In the genomic region with DNA sequence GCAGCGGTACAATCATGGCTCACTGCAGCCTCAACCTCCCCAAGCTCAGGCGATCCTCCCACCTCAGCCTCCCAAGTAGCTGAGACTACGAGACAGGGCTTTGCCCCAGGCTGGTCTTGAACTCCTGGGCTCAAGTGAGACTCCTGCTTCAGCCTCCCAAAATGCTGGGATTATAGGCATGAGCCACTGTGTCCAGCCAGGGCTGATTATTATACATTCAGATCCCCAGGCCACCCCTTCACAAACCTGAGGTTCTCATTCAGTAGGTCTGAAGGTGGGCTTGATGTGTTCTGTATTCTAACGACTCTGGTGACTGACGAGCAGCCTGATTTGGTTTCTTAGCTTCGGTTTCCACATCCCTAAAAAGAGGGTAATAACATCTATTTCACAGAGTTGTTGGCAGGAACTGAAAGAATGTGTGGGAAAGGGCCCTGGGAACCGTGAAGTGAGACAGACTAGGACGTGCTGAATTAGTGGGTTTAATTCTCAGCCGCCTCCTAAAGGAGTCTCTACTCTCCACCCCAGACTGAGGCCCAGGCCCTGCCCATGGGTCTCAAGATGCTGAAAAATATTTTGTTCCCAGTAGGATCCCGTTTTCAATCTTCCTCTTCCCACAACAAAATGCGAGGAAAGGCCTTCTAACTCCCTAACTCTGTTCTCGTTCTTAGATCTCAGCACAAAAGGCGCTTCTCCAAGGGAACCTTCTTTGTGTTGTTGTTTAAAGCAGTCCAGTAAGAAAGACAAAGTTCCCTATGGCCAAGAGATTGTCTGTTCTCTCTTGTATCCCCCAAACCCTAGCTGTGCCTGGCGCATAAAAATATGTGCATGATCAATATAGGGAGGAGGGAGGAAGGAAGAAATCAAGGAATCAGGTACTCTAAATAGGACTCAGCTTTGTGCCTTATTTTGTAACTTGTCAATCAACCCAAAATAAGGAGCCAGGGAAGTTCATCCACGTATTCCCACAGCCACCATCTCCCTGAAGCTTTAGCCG, we compare ENCODE assay signal across 1 cellular context.
TF ChIP-seq lines count a peak whose summit lies in the region.

No MANE protein-coding gene starts in this region.

TF ChIP-seq in GM12878, 131 proteins besides CTCF, POLR2A, EP300 and RAD21 (continued from another document and continues in another):
- TF ChIP-seq, protein P1, sequence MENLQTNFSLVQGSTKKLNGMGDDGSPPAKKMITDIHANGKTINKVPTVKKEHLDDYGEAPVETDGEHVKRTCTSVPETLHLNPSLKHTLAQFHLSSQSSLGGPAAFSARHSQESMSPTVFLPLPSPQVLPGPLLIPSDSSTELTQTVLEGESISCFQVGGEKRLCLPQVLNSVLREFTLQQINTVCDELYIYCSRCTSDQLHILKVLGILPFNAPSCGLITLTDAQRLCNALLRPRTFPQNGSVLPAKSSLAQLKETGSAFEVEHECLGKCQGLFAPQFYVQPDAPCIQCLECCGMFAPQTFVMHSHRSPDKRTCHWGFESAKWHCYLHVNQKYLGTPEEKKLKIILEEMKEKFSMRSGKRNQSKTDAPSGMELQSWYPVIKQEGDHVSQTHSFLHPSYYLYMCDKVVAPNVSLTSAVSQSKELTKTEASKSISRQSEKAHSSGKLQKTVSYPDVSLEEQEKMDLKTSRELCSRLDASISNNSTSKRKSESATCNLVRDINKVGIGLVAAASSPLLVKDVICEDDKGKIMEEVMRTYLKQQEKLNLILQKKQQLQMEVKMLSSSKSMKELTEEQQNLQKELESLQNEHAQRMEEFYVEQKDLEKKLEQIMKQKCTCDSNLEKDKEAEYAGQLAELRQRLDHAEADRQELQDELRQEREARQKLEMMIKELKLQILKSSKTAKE (IDR thresholded peaks at IDR 0.05; ENCODE audit: low read depth, poor library complexity, severe bottlenecking): no peak
- TF ChIP-seq SRF (IDR thresholded peaks at IDR 0.05; ENCODE audit: low read depth in 2 of 2, low read length in 2 of 2) (no peak), BRCA1 (IDR thresholded peaks at IDR 0.05; ENCODE audit: low read depth, low read length) (no peak), CBX3 (IDR thresholded peaks at IDR 0.05; ENCODE audit: borderline replicate concordance, low read depth) (no peak), CREM (IDR thresholded peaks at IDR 0.05; ENCODE audit: low read depth) (peak; percentile 36; the same call in 1 of the 2 replicates), IKZF2 (IDR thresholded peaks at IDR 0.05) (peak; percentile 66 to 69; a peak in 3 of 4 replicates), ASH2L (IDR thresholded peaks at IDR 0.05; ENCODE audit: borderline replicate concordance, low read depth) (no peak), SMAD5 (IDR thresholded peaks at IDR 0.05; ENCODE audit: low read depth) (no peak), E2F8 (IDR thresholded peaks at IDR 0.05; ENCODE audit: low read depth, partially characterized antibody) (no peak), CHD2 (IDR thresholded peaks at IDR 0.05; ENCODE audit: borderline replicate concordance, low read depth, low read length) (no peak), TARDBP (IDR thresholded peaks at IDR 0.05; ENCODE audit: borderline replicate concordance) (no peak), EZH2 (IDR thresholded peaks at IDR 0.05; ENCODE audit: borderline replicate concordance, control insufficient read depth, low read depth, low read length) (no peak), NR2C2 (IDR thresholded peaks at IDR 0.05; ENCODE audit: borderline replicate concordance, control insufficient read depth, insufficient read length, low read depth) (no peak), ZNF384 (IDR thresholded peaks at IDR 0.05; ENCODE audit: borderline replicate concordance, low read depth, low read length) (no peak), CHD4 (IDR thresholded peaks at IDR 0.05) (no peak), JUNB (IDR thresholded peaks at IDR 0.05) (no peak), LARP7 (IDR thresholded peaks at IDR 0.05) (no peak), ZNF622 (IDR thresholded peaks at IDR 0.05) (no peak), IRF5 (IDR thresholded peaks at IDR 0.05; ENCODE audit: borderline replicate concordance) (no peak), CREB1 (IDR thresholded peaks at IDR 0.05; ENCODE audit: low read depth) (0 out of 2 replicates have a peak, but pooled peaks have one; percentile 12), FOXK2 (IDR thresholded peaks at IDR 0.05) (no peak), RUNX3 (IDR thresholded peaks at IDR 0.05; ENCODE audit: low read length) (peak; percentile 60), HDAC2 (IDR thresholded peaks at IDR 0.05) (no peak), ZBTB4 (CRISPR knock-in tag; IDR thresholded peaks at IDR 0.05) (peak; percentile 65; the same call in 1 of the 2 replicates), KDM1A (IDR thresholded peaks at IDR 0.05; ENCODE audit: borderline replicate concordance) (no peak), ZBED1 (IDR thresholded peaks at IDR 0.05; ENCODE audit: borderline replicate concordance) (no peak)
- TF ChIP-seq, protein P2, sequence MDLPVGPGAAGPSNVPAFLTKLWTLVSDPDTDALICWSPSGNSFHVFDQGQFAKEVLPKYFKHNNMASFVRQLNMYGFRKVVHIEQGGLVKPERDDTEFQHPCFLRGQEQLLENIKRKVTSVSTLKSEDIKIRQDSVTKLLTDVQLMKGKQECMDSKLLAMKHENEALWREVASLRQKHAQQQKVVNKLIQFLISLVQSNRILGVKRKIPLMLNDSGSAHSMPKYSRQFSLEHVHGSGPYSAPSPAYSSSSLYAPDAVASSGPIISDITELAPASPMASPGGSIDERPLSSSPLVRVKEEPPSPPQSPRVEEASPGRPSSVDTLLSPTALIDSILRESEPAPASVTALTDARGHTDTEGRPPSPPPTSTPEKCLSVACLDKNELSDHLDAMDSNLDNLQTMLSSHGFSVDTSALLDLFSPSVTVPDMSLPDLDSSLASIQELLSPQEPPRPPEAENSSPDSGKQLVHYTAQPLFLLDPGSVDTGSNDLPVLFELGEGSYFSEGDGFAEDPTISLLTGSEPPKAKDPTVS (IDR thresholded peaks at IDR 0.05; ENCODE audit: low read depth, low read length): no peak
- TF ChIP-seq, protein P3, sequence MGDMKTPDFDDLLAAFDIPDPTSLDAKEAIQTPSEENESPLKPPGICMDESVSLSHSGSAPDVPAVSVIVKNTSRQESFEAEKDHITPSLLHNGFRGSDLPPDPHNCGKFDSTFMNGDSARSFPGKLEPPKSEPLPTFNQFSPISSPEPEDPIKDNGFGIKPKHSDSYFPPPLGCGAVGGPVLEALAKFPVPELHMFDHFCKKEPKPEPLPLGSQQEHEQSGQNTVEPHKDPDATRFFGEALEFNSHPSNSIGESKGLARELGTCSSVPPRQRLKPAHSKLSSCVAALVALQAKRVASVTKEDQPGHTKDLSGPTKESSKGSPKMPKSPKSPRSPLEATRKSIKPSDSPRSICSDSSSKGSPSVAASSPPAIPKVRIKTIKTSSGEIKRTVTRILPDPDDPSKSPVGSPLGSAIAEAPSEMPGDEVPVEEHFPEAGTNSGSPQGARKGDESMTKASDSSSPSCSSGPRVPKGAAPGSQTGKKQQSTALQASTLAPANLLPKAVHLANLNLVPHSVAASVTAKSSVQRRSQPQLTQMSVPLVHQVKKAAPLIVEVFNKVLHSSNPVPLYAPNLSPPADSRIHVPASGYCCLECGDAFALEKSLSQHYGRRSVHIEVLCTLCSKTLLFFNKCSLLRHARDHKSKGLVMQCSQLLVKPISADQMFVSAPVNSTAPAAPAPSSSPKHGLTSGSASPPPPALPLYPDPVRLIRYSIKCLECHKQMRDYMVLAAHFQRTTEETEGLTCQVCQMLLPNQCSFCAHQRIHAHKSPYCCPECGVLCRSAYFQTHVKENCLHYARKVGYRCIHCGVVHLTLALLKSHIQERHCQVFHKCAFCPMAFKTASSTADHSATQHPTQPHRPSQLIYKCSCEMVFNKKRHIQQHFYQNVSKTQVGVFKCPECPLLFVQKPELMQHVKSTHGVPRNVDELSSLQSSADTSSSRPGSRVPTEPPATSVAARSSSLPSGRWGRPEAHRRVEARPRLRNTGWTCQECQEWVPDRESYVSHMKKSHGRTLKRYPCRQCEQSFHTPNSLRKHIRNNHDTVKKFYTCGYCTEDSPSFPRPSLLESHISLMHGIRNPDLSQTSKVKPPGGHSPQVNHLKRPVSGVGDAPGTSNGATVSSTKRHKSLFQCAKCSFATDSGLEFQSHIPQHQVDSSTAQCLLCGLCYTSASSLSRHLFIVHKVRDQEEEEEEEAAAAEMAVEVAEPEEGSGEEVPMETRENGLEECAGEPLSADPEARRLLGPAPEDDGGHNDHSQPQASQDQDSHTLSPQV (IDR thresholded peaks at IDR 0.05): no peak
- TF ChIP-seq, protein P4, sequence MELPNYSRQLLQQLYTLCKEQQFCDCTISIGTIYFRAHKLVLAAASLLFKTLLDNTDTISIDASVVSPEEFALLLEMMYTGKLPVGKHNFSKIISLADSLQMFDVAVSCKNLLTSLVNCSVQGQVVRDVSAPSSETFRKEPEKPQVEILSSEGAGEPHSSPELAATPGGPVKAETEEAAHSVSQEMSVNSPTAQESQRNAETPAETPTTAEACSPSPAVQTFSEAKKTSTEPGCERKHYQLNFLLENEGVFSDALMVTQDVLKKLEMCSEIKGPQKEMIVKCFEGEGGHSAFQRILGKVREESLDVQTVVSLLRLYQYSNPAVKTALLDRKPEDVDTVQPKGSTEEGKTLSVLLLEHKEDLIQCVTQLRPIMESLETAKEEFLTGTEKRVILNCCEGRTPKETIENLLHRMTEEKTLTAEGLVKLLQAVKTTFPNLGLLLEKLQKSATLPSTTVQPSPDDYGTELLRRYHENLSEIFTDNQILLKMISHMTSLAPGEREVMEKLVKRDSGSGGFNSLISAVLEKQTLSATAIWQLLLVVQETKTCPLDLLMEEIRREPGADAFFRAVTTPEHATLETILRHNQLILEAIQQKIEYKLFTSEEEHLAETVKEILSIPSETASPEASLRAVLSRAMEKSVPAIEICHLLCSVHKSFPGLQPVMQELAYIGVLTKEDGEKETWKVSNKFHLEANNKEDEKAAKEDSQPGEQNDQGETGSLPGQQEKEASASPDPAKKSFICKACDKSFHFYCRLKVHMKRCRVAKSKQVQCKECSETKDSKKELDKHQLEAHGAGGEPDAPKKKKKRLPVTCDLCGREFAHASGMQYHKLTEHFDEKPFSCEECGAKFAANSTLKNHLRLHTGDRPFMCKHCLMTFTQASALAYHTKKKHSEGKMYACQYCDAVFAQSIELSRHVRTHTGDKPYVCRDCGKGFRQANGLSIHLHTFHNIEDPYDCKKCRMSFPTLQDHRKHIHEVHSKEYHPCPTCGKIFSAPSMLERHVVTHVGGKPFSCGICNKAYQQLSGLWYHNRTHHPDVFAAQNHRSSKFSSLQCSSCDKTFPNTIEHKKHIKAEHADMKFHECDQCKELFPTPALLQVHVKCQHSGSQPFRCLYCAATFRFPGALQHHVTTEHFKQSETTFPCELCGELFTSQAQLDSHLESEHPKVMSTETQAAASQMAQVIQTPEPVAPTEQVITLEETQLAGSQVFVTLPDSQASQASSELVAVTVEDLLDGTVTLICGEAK (IDR thresholded peaks at IDR 0.05; ENCODE audit: borderline replicate concordance): no peak
- TF ChIP-seq, protein P5, sequence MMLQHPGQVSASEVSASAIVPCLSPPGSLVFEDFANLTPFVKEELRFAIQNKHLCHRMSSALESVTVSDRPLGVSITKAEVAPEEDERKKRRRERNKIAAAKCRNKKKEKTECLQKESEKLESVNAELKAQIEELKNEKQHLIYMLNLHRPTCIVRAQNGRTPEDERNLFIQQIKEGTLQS (IDR thresholded peaks at IDR 0.05; ENCODE audit: borderline replicate concordance, extremely low read depth, low read depth, low read length): no peak
